Comparison of ENCODE assay signal across 14 cellular contexts in genomic region chr19:45518469-45518826, GRCh38. TPM values are rescaled to one million over a fixed set of nuclear protein-coding genes. Genes with fewer than 3 reads are reported as not detected.
DNase-seq lines count a peak whose midpoint lies in the region; ATAC-seq and TF ChIP-seq lines count a peak whose summit lies in the region.
"Had no signal": no experiment of that assay in that cellular context is flagged by ENCODE, and none has a peak within 500 bp of the region (broad histone marks: within the 10 kb centered on the region; RNA-seq: fewer than 3 reads in every experiment).

No MANE protein-coding gene starts in this region.

- no peak overlapping the region for H2AFZ ChIP-seq in PC-3 (ENCODE audit: low read length)

- CTCF ChIA-PET in PC-3 (lab: Charles Lee) = no interaction called here

- WGBS in heart right ventricle, 2 donors = 89 to 91% methylated on average over 7 of the region's 7 CpGs

- intact Hi-C loops in PC-3 (cut with micrococcal nuclease) = no loop called here
- intact Hi-C loops in left colon (cut with DNase I, micrococcal nuclease) = no loop called here
- intact Hi-C loops in heart right ventricle (cut with DNase I) = no loop called here

- peak; percentile 41 for DNase-seq in Caki2 (ENCODE audit: low read depth)
- DNase-seq in PC-3 = no peak
- DNase-seq in left colon = peak in 1 of 2 donors; percentile 48
- DNase-seq in heart right ventricle = no peak
- no peak for DNase-seq in HuH-7.5 (ENCODE audit: low spot score)
- DNase-seq in SW 1271 (lab: John Stamatoyannopoulos, UW) = no peak
- DNase-seq: BE2C; CD8-positive, alpha-beta T cell; GF-D8; HCEC 1CT; NCI-H1436; NCI-H2029 treated with DMSO at 0.1 percent for 48 hours; NCI-H510A treated with DMSO at 0.1 percent for 48 hours; SJCRH30 had no signal

- TF ChIP-seq CTCF in PC-3 (conservative IDR thresholded peaks at IDR 0.05; ENCODE audit: low read depth, low read length) = no peak
- no peak for TF ChIP-seq CTCF in heart right ventricle (IDR thresholded peaks at IDR 0.05)

- H3K4me3 ChIP-seq in PC-3 (ENCODE audit: low read length) = no peak overlapping the region
- H3K4me3 ChIP-seq in heart right ventricle = no peak overlapping the region
- H3K4me3 ChIP-seq: SJCRH30 had no signal

- no peaks in the 10 kb centered on the region; the same call in 1 of the 2 replicates for H3K36me3 ChIP-seq in PC-3 (ENCODE audit: low read depth, low read length)
- peaks cover 0 to 79% (median 24%) of the 10 kb centered on the region in 9 donors for H3K36me3 ChIP-seq in heart right ventricle

- ATAC-seq in PC-3 (peak; percentile 39), left colon (peak; percentile 28), heart right ventricle (no peak)
- ATAC-seq: CD8-positive, alpha-beta T cell had no signal

- no peaks in the 10 kb centered on the region for H3K9me3 ChIP-seq in PC-3 (ENCODE audit: low read length)
- no peaks in the 10 kb centered on the region for H3K9me3 ChIP-seq in heart right ventricle
- H3K9me3 ChIP-seq: BE2C, SJCRH30 had no signal

- peaks cover 3% of the 10 kb centered on the region for H3F3A ChIP-seq in PC-3 (ENCODE audit: low read length, unreplicated experiment)

- H4K20me1 ChIP-seq in PC-3 (ENCODE audit: low read length) = peaks cover 8% of the 10 kb centered on the region

- POLR2A ChIA-PET in PC-3 (lab: Charles Lee; ENCODE audit: unreplicated experiment) = no interaction called here

- in situ Hi-C loops in Caki2 (cut with HindIII; ENCODE audit: low pct_unique_long_range_greater_than_20kb, low sequenced_read_pairs) = no loop called here

- no peak overlapping the region for H3K9ac ChIP-seq in PC-3 (ENCODE audit: low read length)

- peaks cover 30% of the 10 kb centered on the region for H3K79me2 ChIP-seq in PC-3 (ENCODE audit: low read length)

- no TSS peak for BruUV-seq in PC-3 (replicated peaks; lab: Mats Ljungman, UMichigan)

- H3K27me3 ChIP-seq in PC-3 (ENCODE audit: low read length) (no peaks in the 10 kb centered on the region), heart right ventricle (no peaks in the 10 kb centered on the region)
- H3K27me3 ChIP-seq: BE2C, SJCRH30 had no signal

- no peaks in the 10 kb centered on the region for H3K9me2 ChIP-seq in PC-3 (replicated peaks; ENCODE audit: low read length)

- H3K4me1 ChIP-seq in PC-3 (ENCODE audit: insufficient read depth, low read length) (peaks cover 19% of the 10 kb centered on the region), heart right ventricle (peaks cover 9 to 70% (median 28%) of the 10 kb centered on the region in 9 donors)
- H3K4me1 ChIP-seq: BE2C had no signal

- no peak overlapping the region for H3K4me2 ChIP-seq in PC-3 (ENCODE audit: low read length)

- no peak overlapping the region for H3K27ac ChIP-seq in PC-3 (ENCODE audit: low read length)
- H3K27ac ChIP-seq in heart right ventricle = no peak overlapping the region
- H3K27ac ChIP-seq: SJCRH30 had no signal

RNA-seq across cellular contexts. Expression of gene VASP, which starts 11.2 kb away (rescaled TPM):
- 98.9 and 123 TPM in 2 replicates for total RNA-seq in Caki2 (2014; rRNA removed; shearing (Covaris generic); ENCODE audit: low replicate concordance)
- total RNA-seq in PC-3 (2014; rRNA removed) (120 and 158 TPM in 2 replicates), left colon (100 to 1,000 TPM; 218 to 260 TPM), heart right ventricle (10 to 100 TPM; 24.9 to 78.6 (median 42.3) TPM)
- polyA plus RNA-seq in heart right ventricle = 10 to 100 TPM; 62.3 to 70.0 TPM

RNA-seq across cellular contexts. Expression of gene PPM1N, which starts 20.2 kb away (rescaled TPM):
- 35.2 and 37.5 TPM in 2 replicates for total RNA-seq in Caki2 (2014; rRNA removed; shearing (Covaris generic); ENCODE audit: low replicate concordance)
- total RNA-seq in PC-3 (2014; rRNA removed) = 2.5 and 4.7 TPM in 2 replicates
- 1 to 10 TPM in 1 of 2 donors, under 1 TPM in 1; 0.37 to 1.6 TPM for total RNA-seq in left colon
- total RNA-seq in heart right ventricle = 1 to 10 TPM in 1 of 10 donors, under 1 TPM in 4, not detected in 5; 0.32 to 3.6 (median 0.57) TPM
- under 1 TPM; 0.51 to 0.68 TPM for polyA plus RNA-seq in heart right ventricle

RNA-seq across cellular contexts. Expression of gene RTN2, which starts 21.6 kb away (rescaled TPM):
- total RNA-seq in Caki2 (2014; rRNA removed; shearing (Covaris generic); ENCODE audit: low replicate concordance) = 15.1 and 18.0 TPM in 2 replicates
- total RNA-seq in PC-3 (2014; rRNA removed) (9.5 and 12.9 TPM in 2 replicates), left colon (1 to 10 TPM; 3.4 to 6.1 TPM), heart right ventricle (10 to 100 TPM; 15.9 to 33.7 (median 21.8) TPM)
- 10 to 100 TPM; 11.1 to 13.3 TPM for polyA plus RNA-seq in heart right ventricle

RNA-seq across cellular contexts. Expression of gene FOSB, which starts 50.7 kb away (rescaled TPM):
- total RNA-seq in Caki2 (2014; rRNA removed; shearing (Covaris generic); ENCODE audit: low replicate concordance) = 2.5 and 3.2 TPM in 2 replicates
- total RNA-seq in PC-3 (2014; rRNA removed) = 35.8 and 60.5 TPM in 2 replicates
- 10 to 100 TPM in 1 of 2 donors, 1 to 10 TPM in 1; 4.4 to 46.0 TPM for total RNA-seq in left colon
- total RNA-seq in heart right ventricle = 10 to 100 TPM in 2 of 10 donors, 1 to 10 TPM in 7, under 1 TPM in 1; 0.39 to 54.5 (median 4.9) TPM
- 1 to 10 TPM; 2.1 to 5.5 TPM for polyA plus RNA-seq in heart right ventricle

Comparison
In these comparisons a context has a peak if more than half of its experiments do, and no peak if none do; other contexts are left out.
1. ATAC-seq: peak in PC-3 (single experiment) and left colon (single experiment); none in heart right ventricle (0 of 8).